In genomic region chr16:27293343-27293742, GRCh38 we compare ENCODE assay signal across 21 cellular contexts. TPM values are rescaled to one million over a fixed set of nuclear protein-coding genes. Genes with fewer than 3 reads are reported as not detected.
DNase-seq lines count a peak whose midpoint lies in the region; ATAC-seq, FAIRE-seq and TF ChIP-seq lines count a peak whose summit lies in the region.
"Had no signal": no experiment of that assay in that cellular context is flagged by ENCODE, and none has a peak within 500 bp of the region (broad histone marks: within the 10 kb centered on the region; RNA-seq: fewer than 3 reads in every experiment).

No MANE protein-coding gene starts in this region.

- H3K4me1 Mint-ChIP-seq in T-helper 2 cell treated with Interferon-gamma antibody and Interleukin-4, amounts not matched to agents 5 μg/mL and 100 μg/mL, for 36 hours (ENCODE audit: low read depth), result peaks cover 64% of the 10 kb centered on the region
- H3K4me1 Mint-ChIP-seq in activated CD8-positive, alpha-beta memory T cell treated with anti-CD3 and anti-CD28 coated beads, Interleukin-2, amount 10 ng/mL, durations not matched to agents 7 days and 5 days, result peaks cover 23% of the 10 kb centered on the region
- H3K4me1 Mint-ChIP-seq in astrocyte (ENCODE audit: low read depth, unreplicated experiment), result peaks cover 14% of the 10 kb centered on the region
- H3K4me1 Mint-ChIP-seq: H9 had no signal

- no peak for DNase-seq in T-helper 2 cell treated with Interferon-gamma antibody and Interleukin-4, amounts not matched to agents 5 μg/mL and 100 μg/mL, for 36 hours (ENCODE audit: low spot score)
- no peak for DNase-seq in T-helper 2 cell
- DNase-seq in activated CD8-positive, alpha-beta memory T cell treated with anti-CD3 and anti-CD28 coated beads, Interleukin-2, amount 50 U/mL, for 48 hours, result peak; percentile 20
- DNase-seq in activated CD8-positive, alpha-beta memory T cell treated with anti-CD3 and anti-CD28 coated beads, Interleukin-2, amount 10 ng/mL, durations not matched to agents 7 days and 5 days, result no peak
- no peak for DNase-seq in astrocyte (ENCODE audit: low read depth)
- DNase-seq in stimulated activated CD8-positive, alpha-beta memory T cell treated with anti-CD3 and anti-CD28 coated beads, Interleukin-4, amount 100 ng/mL, for 48 hours, result peak; percentile 9
- DNase-seq in NOMO-1 treated with DMSO at 0.1 percent for 48 hours (lab: John Stamatoyannopoulos, UW; ENCODE audit: unreplicated experiment), result no peak
- DNase-seq in Ammon's horn (ENCODE audit: low spot score), result no peak
- DNase-seq: AML-193; CD4-positive, alpha-beta memory T cell; DMS153; DMS79 treated with DMSO at 0.1 percent for 48 hours; GF-D8; H9 had no signal

- H4K20me1 ChIP-seq in astrocyte (ENCODE audit: insufficient read depth, low read length), result no peaks in the 10 kb centered on the region
- H4K20me1 ChIP-seq: BLaER1 had no signal

- no peak overlapping the region for H3K9ac ChIP-seq in astrocyte (ENCODE audit: low read length)
- H3K9ac ChIP-seq: BLaER1 had no signal

- no peak overlapping the region for H3K27ac ChIP-seq in astrocyte (ENCODE audit: low read depth, low read length)
- H3K27ac ChIP-seq: 22Rv1, A549, BLaER1 had no signal

- no peak for FAIRE-seq in astrocyte (lab: Jason Lieb, UNC)
- FAIRE-seq: A549, GM19239, H1, HTR-8/SVneo had no signal

- TF ChIP-seq CTCF in astrocyte (IDR thresholded peaks at IDR 0.05; ENCODE audit: insufficient read depth, low read depth, low read length), result no peak

- ATAC-seq in activated CD8-positive, alpha-beta memory T cell treated with anti-CD3 and anti-CD28 coated beads, Interleukin-2, amount 10 ng/mL, durations not matched to agents 7 days and 5 days, result no peak
- ATAC-seq: A549 had no signal

- no peaks in the 10 kb centered on the region for H3K36me3 ChIP-seq in astrocyte (ENCODE audit: insufficient read depth, low read length)
- H3K36me3 ChIP-seq: BLaER1 had no signal

- H3K9me3 ChIP-seq in astrocyte (ENCODE audit: insufficient read depth, low read depth, low read length), result no peaks in the 10 kb centered on the region
- H3K9me3 ChIP-seq: A549, BLaER1 had no signal

- H3K27me3 ChIP-seq in astrocyte (ENCODE audit: insufficient read depth, low read length), result no peaks in the 10 kb centered on the region
- H3K27me3 ChIP-seq: BLaER1 had no signal

- peaks cover 28% of the 10 kb centered on the region for H3K36me3 Mint-ChIP-seq in T-helper 2 cell treated with Interferon-gamma antibody and Interleukin-4, amounts not matched to agents 5 μg/mL and 100 μg/mL, for 36 hours (ENCODE audit: low read depth)
- H3K36me3 Mint-ChIP-seq in activated CD8-positive, alpha-beta memory T cell treated with anti-CD3 and anti-CD28 coated beads, Interleukin-2, amount 10 ng/mL, durations not matched to agents 7 days and 5 days, result no peaks in the 10 kb centered on the region
- H3K36me3 Mint-ChIP-seq in astrocyte (ENCODE audit: low read depth, unreplicated experiment), result no peaks in the 10 kb centered on the region
- H3K36me3 Mint-ChIP-seq: CD14-positive monocyte; CD4-positive, alpha-beta memory T cell had no signal

- H2AFZ ChIP-seq in astrocyte (ENCODE audit: low read depth, low read length), result no peak overlapping the region

- H3K27ac Mint-ChIP-seq in T-helper 2 cell treated with Interferon-gamma antibody and Interleukin-4, amounts not matched to agents 5 μg/mL and 100 μg/mL, for 36 hours, result peak overlapping the region; percentile 17
- H3K27ac Mint-ChIP-seq in activated CD8-positive, alpha-beta memory T cell treated with anti-CD3 and anti-CD28 coated beads, Interleukin-2, amount 10 ng/mL, durations not matched to agents 7 days and 5 days, result no peak overlapping the region
- H3K27ac Mint-ChIP-seq in astrocyte (ENCODE audit: unreplicated experiment), result peak overlapping the region; percentile 26
- H3K27ac Mint-ChIP-seq: H9 had no signal

- no peaks in the 10 kb centered on the region for H3K4me1 ChIP-seq in astrocyte (ENCODE audit: insufficient read depth, low read length)
- H3K4me1 ChIP-seq: A549, BLaER1 had no signal

- no peak overlapping the region for H3K4me3 Mint-ChIP-seq in T-helper 2 cell treated with Interferon-gamma antibody and Interleukin-4, amounts not matched to agents 5 μg/mL and 100 μg/mL, for 36 hours
- H3K4me3 Mint-ChIP-seq in activated CD8-positive, alpha-beta memory T cell treated with anti-CD3 and anti-CD28 coated beads, Interleukin-2, amount 10 ng/mL, durations not matched to agents 7 days and 5 days, result no peak overlapping the region
- H3K4me3 Mint-ChIP-seq in astrocyte (ENCODE audit: unreplicated experiment), result no peak overlapping the region
- H3K4me3 Mint-ChIP-seq: CD14-positive monocyte; CD4-positive, alpha-beta memory T cell; H9 had no signal

- H3K9me3 Mint-ChIP-seq in T-helper 2 cell treated with Interferon-gamma antibody and Interleukin-4, amounts not matched to agents 5 μg/mL and 100 μg/mL, for 36 hours, result no peaks in the 10 kb centered on the region
- H3K9me3 Mint-ChIP-seq in activated CD8-positive, alpha-beta memory T cell treated with anti-CD3 and anti-CD28 coated beads, Interleukin-2, amount 10 ng/mL, durations not matched to agents 7 days and 5 days (ENCODE audit: low read depth), result no peaks in the 10 kb centered on the region
- H3K9me3 Mint-ChIP-seq in astrocyte (ENCODE audit: unreplicated experiment), result peaks cover 2% of the 10 kb centered on the region
- H3K9me3 Mint-ChIP-seq: CD14-positive monocyte; CD4-positive, alpha-beta memory T cell; H9 had no signal

- CTCF ChIA-PET in activated CD8-positive, alpha-beta memory T cell treated with anti-CD3 and anti-CD28 coated beads, Interleukin-2, amount 10 ng/mL, durations not matched to agents 7 days and 5 days (lab: Charles Lee), result interaction anchor here (1.0 to 1.5 kb wide), 4 partner anchors 8 to 25 kb away, joined by 3 to 4 read pairs (median 4); partner anchors contain the start of gene NSMCE1

- H3K79me2 ChIP-seq in astrocyte (ENCODE audit: insufficient read depth, low read length), result no peaks in the 10 kb centered on the region

- H3K27me3 Mint-ChIP-seq in T-helper 2 cell treated with Interferon-gamma antibody and Interleukin-4, amounts not matched to agents 5 μg/mL and 100 μg/mL, for 36 hours (ENCODE audit: low read depth), result no peaks in the 10 kb centered on the region
- H3K27me3 Mint-ChIP-seq in activated CD8-positive, alpha-beta memory T cell treated with anti-CD3 and anti-CD28 coated beads, Interleukin-2, amount 10 ng/mL, durations not matched to agents 7 days and 5 days, result no peaks in the 10 kb centered on the region
- peaks cover 2% of the 10 kb centered on the region for H3K27me3 Mint-ChIP-seq in astrocyte (ENCODE audit: low read depth, unreplicated experiment)
- H3K27me3 Mint-ChIP-seq: CD4-positive, alpha-beta memory T cell had no signal

- no peak overlapping the region for H3K4me3 ChIP-seq in astrocyte (ENCODE audit: insufficient read depth, low read depth, low read length)
- H3K4me3 ChIP-seq: A549, BLaER1 had no signal

- H3K4me2 ChIP-seq in astrocyte (ENCODE audit: low read length), result no peak overlapping the region
- H3K4me2 ChIP-seq: A549, BLaER1 had no signal

RNA-seq across cellular contexts. Expression of gene IL4R, which starts 20.4 kb away (rescaled TPM):
- 100 to 1,000 TPM; 155 to 190 TPM for total RNA-seq in activated CD8-positive, alpha-beta memory T cell treated with anti-CD3 and anti-CD28 coated beads, Interleukin-2, amount 10 ng/mL, durations not matched to agents 7 days and 5 days
- 17.5 and 17.6 TPM in 2 replicates for total RNA-seq in astrocyte

RNA-seq across cellular contexts. Expression of gene NSMCE1, which starts 24.8 kb away (rescaled TPM):
- 10 to 100 TPM; 75.9 to 94.0 TPM for total RNA-seq in activated CD8-positive, alpha-beta memory T cell treated with anti-CD3 and anti-CD28 coated beads, Interleukin-2, amount 10 ng/mL, durations not matched to agents 7 days and 5 days
- total RNA-seq in astrocyte, result 12.1 and 13.9 TPM in 2 replicates

Comparison
In these comparisons a context has a peak if more than half of its experiments do, and no peak if none do; other contexts are left out.
1. DNase-seq: peak in activated CD8-positive, alpha-beta memory T cell treated with anti-CD3 and anti-CD28 coated beads, Interleukin-2, amount 50 U/mL, for 48 hours (single experiment) and stimulated activated CD8-positive, alpha-beta memory T cell treated with anti-CD3 and anti-CD28 coated beads, Interleukin-4, amount 100 ng/mL, for 48 hours (single experiment); none in T-helper 2 cell treated with Interferon-gamma antibody and Interleukin-4, amounts not matched to agents 5 μg/mL and 100 μg/mL, for 36 hours (single experiment), T-helper 2 cell (0 of 5), activated CD8-positive, alpha-beta memory T cell treated with anti-CD3 and anti-CD28 coated beads, Interleukin-2, amount 10 ng/mL, durations not matched to agents 7 days and 5 days (single experiment), astrocyte (single experiment), NOMO-1 treated with DMSO at 0.1 percent for 48 hours (single experiment) and Ammon's horn (single experiment).